ENCODE assay signal across 9 cellular contexts in the genomic region with DNA sequence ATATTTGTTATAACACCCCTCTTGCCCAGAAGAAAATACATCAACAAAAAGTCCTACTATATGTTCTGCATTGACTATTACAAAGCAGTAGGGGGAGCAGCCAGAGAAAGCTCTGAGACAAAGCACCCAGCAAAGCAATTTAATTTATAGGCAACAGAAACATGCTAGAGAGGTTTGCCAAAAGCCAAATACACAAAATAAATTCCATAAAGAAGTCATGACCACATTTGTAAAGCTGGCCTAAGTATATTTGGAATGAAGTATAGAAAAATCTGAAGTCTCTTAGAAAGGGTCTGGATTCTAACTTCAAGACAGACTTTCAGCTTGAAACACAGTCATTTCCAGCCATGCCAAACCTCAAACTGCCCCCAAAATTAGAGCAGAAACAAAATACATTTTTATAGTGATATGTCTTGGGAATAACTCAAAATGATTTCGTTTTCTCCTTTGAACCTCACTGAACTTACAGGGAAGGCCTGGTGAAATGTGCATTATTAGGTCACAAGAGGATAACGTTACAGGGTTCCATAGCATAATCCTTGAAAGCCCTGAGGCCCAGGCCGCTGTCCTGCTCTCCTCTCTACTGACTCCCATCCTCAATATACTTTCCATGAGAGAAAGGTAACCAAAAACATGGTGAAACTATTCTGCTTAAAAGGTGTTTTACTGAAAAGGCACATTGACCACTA.
DNase-seq lines count a peak whose midpoint lies in the region; ATAC-seq and TF ChIP-seq lines count a peak whose summit lies in the region.
"Had no signal": no experiment of that assay in that cellular context is flagged by ENCODE, and none has a peak within 500 bp of the region (broad histone marks: within the 10 kb centered on the region; RNA-seq: fewer than 3 reads in every experiment).

No MANE protein-coding gene starts in this region.

- H3K9me3 ChIP-seq in esophagus squamous epithelium: no peaks in the 10 kb centered on the region
- H3K9me3 ChIP-seq: SJSA1 had no signal

- peak; percentile 73 for TF ChIP-seq CTCF in AG09319 (IDR thresholded peaks at IDR 0.05; ENCODE audit: low read depth, low read length)
- TF ChIP-seq CTCF in esophagus squamous epithelium (IDR thresholded peaks at IDR 0.05): peak in 5 of 6 experiments; percentile 39 to 70 (median 54)
- TF ChIP-seq CTCF in retinal pigment epithelial cell (conservative IDR thresholded peaks at IDR 0.05; ENCODE audit: low read depth, low read length): peak; percentile 75

- intact Hi-C loops in esophagus squamous epithelium (cut with DNase I): loop anchor here (10.0 kb wide), 1 partner anchor 140 kb away; no protein-coding TSS in a partner anchor

- peaks cover 0 to 7% (median 0%) of the 10 kb centered on the region in 4 donors for H3K27me3 ChIP-seq in esophagus squamous epithelium
- H3K27me3 ChIP-seq: SJSA1 had no signal

- H3K36me3 ChIP-seq in esophagus squamous epithelium: no peaks in the 10 kb centered on the region
- H3K36me3 ChIP-seq: SJSA1 had no signal

- H3K4me3 ChIP-seq in esophagus squamous epithelium (no peak overlapping the region), retinal pigment epithelial cell (ENCODE audit: low read length) (no peak overlapping the region)
- H3K4me3 ChIP-seq: SJSA1 had no signal

- TF ChIP-seq POLR2A in esophagus squamous epithelium (IDR thresholded peaks at IDR 0.05): no peak

- 71 to 72% methylated on average over 3 of the region's 3 CpGs for WGBS in esophagus squamous epithelium, 2 donors

- peaks cover 0 to 52% (median 10%) of the 10 kb centered on the region in 3 donors for H3K4me1 ChIP-seq in esophagus squamous epithelium

- peak; percentile 49 for ATAC-seq in HG03439 (IDR thresholded peaks at IDR 0.05; ENCODE audit: unreplicated experiment)
- ATAC-seq in HG03457 (IDR thresholded peaks at IDR 0.05; ENCODE audit: unreplicated experiment): no peak
- no peak for ATAC-seq in GM18861 (IDR thresholded peaks at IDR 0.05; ENCODE audit: unreplicated experiment)

- DNase-seq in AG09319 (ENCODE audit: extremely low read depth, low read depth) (no peak), ELF-1 (ENCODE audit: low read depth, low spot score) (peak; percentile 32), T follicular helper cell (ENCODE audit: low read depth) (peak; percentile 4), esophagus squamous epithelium (lab: John Stamatoyannopoulos, UW) (no peak), retinal pigment epithelial cell (ENCODE audit: low read depth) (no peak)

- peak overlapping the region in 1 of 4 donors; percentile 22 for H3K27ac ChIP-seq in esophagus squamous epithelium
- H3K27ac ChIP-seq: SJSA1 had no signal

Comparison
In these comparisons a context has a peak if more than half of its experiments do, and no peak if none do; other contexts are left out.
1. DNase-seq: peak in ELF-1 (single experiment) and T follicular helper cell (single experiment); none in AG09319 (single experiment), esophagus squamous epithelium (single experiment) and retinal pigment epithelial cell (single experiment).
2. Peak in every context shown above with its lines, with median percentiles within 50 percentile points of each other: CTCF ChIP-seq.